15 cellular contexts compared by ENCODE assay signal in genomic region chr20:47749367-47749766, GRCh38. TPM values are rescaled to one million over a fixed set of nuclear protein-coding genes. Genes with fewer than 3 reads are reported as not detected.
DNase-seq lines count a peak whose midpoint lies in the region; ATAC-seq and TF ChIP-seq lines count a peak whose summit lies in the region.
"Had no signal": no experiment of that assay in that cellular context is flagged by ENCODE, and none has a peak within 500 bp of the region (broad histone marks: within the 10 kb centered on the region; RNA-seq: fewer than 3 reads in every experiment).

No MANE protein-coding gene starts in this region.

- H3K27me3 Mint-ChIP-seq in CD14-positive monocyte (ENCODE audit: low read depth in 3 of 3): peaks cover 0 to 2% (median 0%) of the 10 kb centered on the region in 3 donors
- H3K27me3 Mint-ChIP-seq: activated naive CD8-positive, alpha-beta T cell treated with anti-CD3 and anti-CD28 coated beads for 36 hours had no signal

- no peak for TF ChIP-seq CTCF in CD14-positive monocyte (IDR thresholded peaks at IDR 0.05)
- no peak for TF ChIP-seq CTCF in parathyroid adenoma (IDR thresholded peaks at IDR 0.05)

- H3K9ac ChIP-seq in parathyroid adenoma: no peak overlapping the region
- H3K9ac ChIP-seq: neural progenitor cell had no signal

- H3K27ac ChIP-seq in parathyroid adenoma: peak overlapping the region; percentile 32
- H3K27ac ChIP-seq: neural progenitor cell had no signal

- H3K4me1 ChIP-seq in parathyroid adenoma: no peaks in the 10 kb centered on the region

- H3K4me3 ChIP-seq in parathyroid adenoma (ENCODE audit: low read depth, low read length): no peak overlapping the region
- H3K4me3 ChIP-seq: lung, neural progenitor cell had no signal

- no peaks in the 10 kb centered on the region for H3K27me3 ChIP-seq in parathyroid adenoma (ENCODE audit: control insufficient read depth, insufficient read depth, low read length)
- H3K27me3 ChIP-seq: neural progenitor cell, spleen had no signal

- no peaks in the 10 kb centered on the region for H3K9me3 ChIP-seq in parathyroid adenoma (ENCODE audit: control insufficient read depth, low read length)
- H3K9me3 ChIP-seq: spleen had no signal

- H3K36me3 Mint-ChIP-seq in CD14-positive monocyte: peaks cover 82 to 89% of the 10 kb centered on the region in 2 donors
- H3K36me3 Mint-ChIP-seq: activated naive CD8-positive, alpha-beta T cell treated with anti-CD3 and anti-CD28 coated beads for 36 hours; neural progenitor cell had no signal

- no peaks in the 10 kb centered on the region for H3K79me2 ChIP-seq in parathyroid adenoma

- intact Hi-C loops in CD14-positive monocyte (cut with micrococcal nuclease): loop anchor here in 1 of 2 donors (10.0 kb wide), 1 partner anchor 1175 kb away; the partner anchor contains the start of gene ARFGEF2

- peak overlapping the region in 1 of 2 donors; percentile 66 for H3K4me3 Mint-ChIP-seq in CD14-positive monocyte
- H3K4me3 Mint-ChIP-seq: activated naive CD8-positive, alpha-beta T cell treated with anti-CD3 and anti-CD28 coated beads for 36 hours; neural progenitor cell had no signal

- H3K4me2 ChIP-seq in parathyroid adenoma (ENCODE audit: low read length): no peak overlapping the region
- H3K4me2 ChIP-seq: neural progenitor cell had no signal

- H3K4me1 Mint-ChIP-seq in CD14-positive monocyte: peaks cover 61% of the 10 kb centered on the region

- DNase-seq in CD14-positive monocyte (ENCODE audit: low spot score) (no peak), NCI-H2196 treated with DMSO at 0.1 percent for 48 hours (lab: John Stamatoyannopoulos, UW; ENCODE audit: unreplicated experiment) (peak; percentile 21), fibroblast of peridontal ligament (ENCODE audit: extremely low read depth) (peak; percentile 27), AML-193 (lab: John Stamatoyannopoulos, UW) (no peak), T-helper 2 cell (no peak)
- DNase-seq in stimulated activated CD4-positive, alpha-beta T cell treated with anti-CD3 and anti-CD28 coated beads, Interleukin-15, amount 100 ng/mL, for 24 hours: no peak
- DNase-seq: activated CD4-positive, CD25-positive, alpha-beta regulatory T cell treated with anti-CD3 and anti-CD28 coated beads, Interleukin-2, amount 50 U/mL, for 72 hours; activated naive CD8-positive, alpha-beta T cell treated with anti-CD3 and anti-CD28 coated beads for 36 hours; activated T-cell treated with anti-CD3 and anti-CD28 coated beads for 4 hours; spleen; T-helper 1 cell had no signal

- H2AFZ ChIP-seq in parathyroid adenoma: no peak overlapping the region
- H2AFZ ChIP-seq: neural progenitor cell had no signal

- ATAC-seq in GM21576 (IDR thresholded peaks at IDR 0.05; ENCODE audit: unreplicated experiment): no peak

- H3K27ac Mint-ChIP-seq in CD14-positive monocyte: peak overlapping the region; percentile 87 to 99 (median 96)
- H3K27ac Mint-ChIP-seq: activated naive CD8-positive, alpha-beta T cell treated with anti-CD3 and anti-CD28 coated beads for 36 hours had no signal

- H3K9me3 Mint-ChIP-seq in CD14-positive monocyte: peaks cover 0 to 5% (median 0%) of the 10 kb centered on the region in 7 donors
- H3K9me3 Mint-ChIP-seq: activated naive CD8-positive, alpha-beta T cell treated with anti-CD3 and anti-CD28 coated beads for 36 hours; neural progenitor cell had no signal

- H3K36me3 ChIP-seq in parathyroid adenoma (ENCODE audit: control insufficient read depth, insufficient read depth, low read length): no peaks in the 10 kb centered on the region
- H3K36me3 ChIP-seq: neural progenitor cell, spleen had no signal

RNA-seq across cellular contexts. Expression of gene SULF2, which starts 35.9 kb away (rescaled TPM):
- 10 to 100 TPM; 60.3 to 75.5 TPM for polyA plus RNA-seq in CD14-positive monocyte

Comparison
In these comparisons a context has a peak if more than half of its experiments do, and no peak if none do; other contexts are left out.
1. DNase-seq: peak in NCI-H2196 treated with DMSO at 0.1 percent for 48 hours (single experiment) and fibroblast of peridontal ligament (single experiment); none in CD14-positive monocyte (single experiment), stimulated activated CD4-positive, alpha-beta T cell treated with anti-CD3 and anti-CD28 coated beads, Interleukin-15, amount 100 ng/mL, for 24 hours (single experiment), AML-193 (0 of 2) and T-helper 2 cell (0 of 5).